8 cellular contexts compared by ENCODE assay signal in genomic region chrX:67543818-67544217, GRCh38. TPM values are rescaled to one million over a fixed set of nuclear protein-coding genes. Genes with fewer than 3 reads are reported as not detected.
DNase-seq lines count a peak whose midpoint lies in the region; ATAC-seq, FAIRE-seq and TF ChIP-seq lines count a peak whose summit lies in the region.

AR (plus strand) TSS chrX:67544021; CDS start chrX:67545147, 1,126 bp downstream.

- H3K4me2 ChIP-seq in HepG2 (ENCODE audit: low read depth, low read length) = no peak within 1 kb of the TSS

- H3K9me3 ChIP-seq in colonic mucosa (no peaks in the 10 kb centered on the region), HepG2 (ENCODE audit: low read length) (no peaks in the 10 kb centered on the region), thyroid gland (no peaks in the 10 kb centered on the region), BE2C (no peaks in the 10 kb centered on the region)

- POLR2A ChIA-PET in HepG2 (lab: Yijun Ruan, JAX) = no interaction called here

- H3K4me1 Mint-ChIP-seq in activated CD4-positive, alpha-beta T cell treated with anti-CD3 and anti-CD28 coated beads, Interleukin-2, amount 10 ng/mL, durations not matched to agents 24 days and 14 days = no peaks in the 10 kb centered on the region
- peaks cover 6% of the 10 kb centered on the region for H3K4me1 Mint-ChIP-seq in activated naive CD4-positive, alpha-beta T cell treated with anti-CD3 and anti-CD28 coated beads, Interleukin-2, amount 10 ng/mL, durations not matched to agents 7 days and 5 days

- H3K36me3 ChIP-seq in colonic mucosa = no peaks in the 10 kb centered on the region
- H3K36me3 ChIP-seq in HepG2 (replicated peaks in 1 of 2; ENCODE audit: control insufficient read depth in 1 of 2, insufficient read depth in 2 of 2, low read length in 2 of 2) = no peaks in the 10 kb centered on the region
- H3K36me3 ChIP-seq in thyroid gland = no peaks in the 10 kb centered on the region
- no peaks in the 10 kb centered on the region for H3K36me3 ChIP-seq in BE2C

- 4% methylated on average over 5 of the region's 30 CpGs for WGBS in HepG2 (ENCODE audit: low lambda C conversion rate)
- WGBS in thyroid gland, 2 donors = 0 to 1% methylated on average over 2 to 21 of the region's 30 CpGs

- H3K27ac ChIP-seq in colonic mucosa (no peak within 1 kb of the TSS), HepG2 (ENCODE audit: extremely low read length, insufficient read depth, low read length) (no peak within 1 kb of the TSS), thyroid gland (peak within 1 kb of the TSS; percentile 57 to 68 (median 65))

- no TSS peak for BruUV-seq in HepG2 (replicated peaks; lab: Mats Ljungman, UMichigan)

- intact Hi-C loops in activated CD4-positive, alpha-beta T cell treated with anti-CD3 and anti-CD28 coated beads, Interleukin-2, amount 10 ng/mL, durations not matched to agents 24 days and 14 days (cut with micrococcal nuclease) = no loop called here
- intact Hi-C loops in colonic mucosa (cut with DNase I) (no loop called here), HepG2 (cut with micrococcal nuclease; ENCODE audit: unreplicated experiment) (no loop called here), thyroid gland (cut with DNase I) (no loop called here)

- H3K27me3 Mint-ChIP-seq in activated CD4-positive, alpha-beta T cell treated with anti-CD3 and anti-CD28 coated beads, Interleukin-2, amount 10 ng/mL, durations not matched to agents 24 days and 14 days = peaks cover 37% of the 10 kb centered on the region
- H3K27me3 Mint-ChIP-seq in activated naive CD4-positive, alpha-beta T cell treated with anti-CD3 and anti-CD28 coated beads, Interleukin-2, amount 10 ng/mL, durations not matched to agents 7 days and 5 days = peaks cover 49% of the 10 kb centered on the region

- peaks cover 22% of the 10 kb centered on the region for H3K27me3 ChIP-seq in colonic mucosa
- H3K27me3 ChIP-seq in HepG2 (ENCODE audit: control insufficient read depth in 1 of 2, insufficient read depth in 2 of 2, low read length in 2 of 2) = peaks cover 2 to 24% of the 10 kb centered on the region in 2 experiments; a peak in 3 of 5 replicates
- no peaks in the 10 kb centered on the region for H3K27me3 ChIP-seq in thyroid gland
- H3K27me3 ChIP-seq in BE2C = no peaks in the 10 kb centered on the region

- ATAC-seq in HepG2 = peak; percentile 70

- H3K9me3 Mint-ChIP-seq in activated CD4-positive, alpha-beta T cell treated with anti-CD3 and anti-CD28 coated beads, Interleukin-2, amount 10 ng/mL, durations not matched to agents 24 days and 14 days = no peaks in the 10 kb centered on the region
- no peaks in the 10 kb centered on the region for H3K9me3 Mint-ChIP-seq in activated naive CD4-positive, alpha-beta T cell treated with anti-CD3 and anti-CD28 coated beads, Interleukin-2, amount 10 ng/mL, durations not matched to agents 7 days and 5 days

- H3K79me2 ChIP-seq in HepG2 (ENCODE audit: insufficient read depth, low read length) = no peaks in the 10 kb centered on the region

- peak within 1 kb of the TSS; percentile 32 for H3K4me3 Mint-ChIP-seq in activated CD4-positive, alpha-beta T cell treated with anti-CD3 and anti-CD28 coated beads, Interleukin-2, amount 10 ng/mL, durations not matched to agents 24 days and 14 days
- no peak within 1 kb of the TSS for H3K4me3 Mint-ChIP-seq in activated naive CD4-positive, alpha-beta T cell treated with anti-CD3 and anti-CD28 coated beads, Interleukin-2, amount 10 ng/mL, durations not matched to agents 7 days and 5 days

- H2AFZ ChIP-seq in HepG2 (ENCODE audit: low read length) = no peak within 1 kb of the TSS

- no peaks in the 10 kb centered on the region for H4K20me1 ChIP-seq in HepG2 (ENCODE audit: insufficient read depth, low read length)

- in situ Hi-C loops in HepG2 (cut with HindIII; ENCODE audit: extremely low pct_ligation_motif_present, low pct_unique_long_range_greater_than_20kb) = no loop called here

- no peak for FAIRE-seq in HepG2 (lab: Jason Lieb, UNC)

- H3K9ac ChIP-seq in colonic mucosa (ENCODE audit: low read depth in 2 of 2, low read length in 2 of 2) (peak within 1 kb of the TSS in 1 of 2 donors; percentile 24), HepG2 (ENCODE audit: insufficient read depth, low read depth, low read length) (no peak within 1 kb of the TSS)

- no peak for TF ChIP-seq RAD21 in HepG2 (CRISPR knock-in tag; IDR thresholded peaks at IDR 0.05)

- TF ChIP-seq EP300 in HepG2 (IDR thresholded peaks at IDR 0.05; ENCODE audit: low read depth in 2 of 2, low read length in 2 of 2) = no peak
- TF ChIP-seq EP300 in HepG2 (CRISPR knock-in tag; IDR thresholded peaks at IDR 0.05; ENCODE audit: borderline replicate concordance) = no peak

- no peak within 1 kb of the TSS for H3K27ac Mint-ChIP-seq in activated CD4-positive, alpha-beta T cell treated with anti-CD3 and anti-CD28 coated beads, Interleukin-2, amount 10 ng/mL, durations not matched to agents 24 days and 14 days
- no peak within 1 kb of the TSS for H3K27ac Mint-ChIP-seq in activated naive CD4-positive, alpha-beta T cell treated with anti-CD3 and anti-CD28 coated beads, Interleukin-2, amount 10 ng/mL, durations not matched to agents 7 days and 5 days

- no peaks in the 10 kb centered on the region for H3K36me3 Mint-ChIP-seq in activated CD4-positive, alpha-beta T cell treated with anti-CD3 and anti-CD28 coated beads, Interleukin-2, amount 10 ng/mL, durations not matched to agents 24 days and 14 days (ENCODE audit: low read depth)
- H3K36me3 Mint-ChIP-seq in activated naive CD4-positive, alpha-beta T cell treated with anti-CD3 and anti-CD28 coated beads, Interleukin-2, amount 10 ng/mL, durations not matched to agents 7 days and 5 days = no peaks in the 10 kb centered on the region

- no peak for TF ChIP-seq CTCF in colonic mucosa (IDR thresholded peaks at IDR 0.05)
- no peak for TF ChIP-seq CTCF in HepG2 (CRISPR knock-in tag; IDR thresholded peaks at IDR 0.05)
- TF ChIP-seq CTCF in thyroid gland (IDR thresholded peaks at IDR 0.05) = no peak
- TF ChIP-seq CTCF in BE2C (IDR thresholded peaks at IDR 0.05; ENCODE audit: low read depth, low read length) = no peak

- CTCF ChIA-PET in HepG2 (lab: Yijun Ruan, JAX; ENCODE audit: low intra/inter-chr PET ratio, low total read pairs) = no interaction called here
- CTCF ChIA-PET in activated naive CD4-positive, alpha-beta T cell treated with anti-CD3 and anti-CD28 coated beads, Interleukin-2, amount 10 ng/mL, durations not matched to agents 7 days and 5 days (lab: Charles Lee) = no interaction called here

- H3K4me1 ChIP-seq in colonic mucosa (no peaks in the 10 kb centered on the region), HepG2 (ENCODE audit: insufficient read depth, low read length) (no peaks in the 10 kb centered on the region), thyroid gland (no peaks in the 10 kb centered on the region), BE2C (no peaks in the 10 kb centered on the region)

- TF ChIP-seq POLR2A in HepG2 (IDR thresholded peaks at IDR 0.05; ENCODE audit: insufficient read depth in 1 of 2, low read depth in 2 of 2, low read length in 2 of 2) (no peak), thyroid gland (IDR thresholded peaks at IDR 0.05) (peak in 1 of 2 donors; percentile 70)

- H3K4me3 ChIP-seq in colonic mucosa (peak within 1 kb of the TSS; percentile 7), HepG2 (replicated peaks in 1 of 3; ENCODE audit: insufficient read depth in 1 of 3, low read depth in 2 of 3, low read length in 3 of 3) (no peak within 1 kb of the TSS), thyroid gland (replicated peaks in 1 of 3) (peak within 1 kb of the TSS in 2 of 3 donors; percentile 22 to 23), BE2C (ENCODE audit: low read depth, low read length) (no peak within 1 kb of the TSS)

- DNase-seq in activated CD4-positive, alpha-beta T cell treated with anti-CD3 and anti-CD28 coated beads, Interleukin-2, amount 10 ng/mL, durations not matched to agents 24 days and 14 days = no peak
- DNase-seq in activated CD4-positive, alpha-beta T cell treated with anti-CD3 and anti-CD28 coated beads, Interleukin-2, amount 50 U/mL, for 1 hour = no peak
- DNase-seq in colonic mucosa (peak; percentile 29), HepG2 (ENCODE audit: low spot score) (no peak), thyroid gland (peak; percentile 74 to 78), BE2C (no peak), NCI-H1436 treated with DMSO at 0.1 percent for 48 hours (lab: John Stamatoyannopoulos, UW) (no peak)
- no peak for DNase-seq in activated naive CD4-positive, alpha-beta T cell treated with anti-CD3 and anti-CD28 coated beads, Interleukin-2, amount 10 ng/mL, durations not matched to agents 7 days and 5 days

TF ChIP-seq in HepG2, 621 proteins besides CTCF, POLR2A, EP300 and RAD21 (continues in another document):
- TF ChIP-seq ZFX (CRISPR knock-in tag; IDR thresholded peaks at IDR 0.05; ENCODE audit: low read depth) = no peak

RNA-seq across cellular contexts. Expression of gene AR, which starts in this region (rescaled TPM):
- 0.05 TPM in 1 of 2 replicates, not detected in the other for total RNA-seq in activated CD4-positive, alpha-beta T cell treated with anti-CD3 and anti-CD28 coated beads, Interleukin-2, amount 10 ng/mL, durations not matched to agents 24 days and 14 days
- total RNA-seq in colonic mucosa (under 1 TPM; 0.67 to 0.98 TPM), HepG2 (2016; rRNA removed; fragmentation: Illumina TruSeq; extraction: Trizol) (not detected in 2 replicates), thyroid gland (10 to 100 TPM in 3 of 4 donors, 1 to 10 TPM in 1; 5.2 to 15.0 (median 11.6) TPM)
- not detected in 2 replicates for total RNA-seq in HepG2 (2016; cell fraction: cytosol; rRNA removed; fragmentation: Illumina TruSeq; extraction: Trizol; ENCODE audit: low read depth)
- total RNA-seq in HepG2 (2016; cell fraction: insoluble cytoplasmic fraction; rRNA removed; fragmentation: Illumina TruSeq; extraction: Trizol) = not detected in 2 replicates
- not detected in 2 replicates for total RNA-seq in HepG2 (2016; cell fraction: membrane; rRNA removed; fragmentation: Illumina TruSeq; extraction: Trizol)
- not detected in 2 replicates for total RNA-seq in HepG2 (2016; cell fraction: nucleus; rRNA removed; fragmentation: Illumina TruSeq; extraction: Trizol)
- not detected in 2 replicates for polyA plus RNA-seq in HepG2 (2011; rRNA removed)
- not detected in 2 replicates for polyA plus RNA-seq in HepG2 (2011; cell fraction: cytosol; rRNA removed)
- polyA plus RNA-seq in HepG2 (2011; cell fraction: nucleus; rRNA removed) = not detected in 2 replicates
- not detected in 2 replicates for polyA plus RNA-seq in HepG2 (2012)
- polyA plus RNA-seq in HepG2 (2016; cell fraction: cytosol; fragmentation: Illumina TruSeq; extraction: Trizol; ENCODE audit: low read depth) = not detected in 2 replicates
- polyA plus RNA-seq in HepG2 (2016; cell fraction: insoluble cytoplasmic fraction; fragmentation: Illumina TruSeq; extraction: Trizol; ENCODE audit: low read depth) = not detected in 2 replicates
- polyA plus RNA-seq in HepG2 (2016; cell fraction: membrane; fragmentation: Illumina TruSeq; extraction: Trizol; ENCODE audit: low read depth) = not detected in 2 replicates
- polyA plus RNA-seq in HepG2 (2016; cell fraction: nucleus; fragmentation: Illumina TruSeq; extraction: Trizol; ENCODE audit: insufficient read depth, low read depth) = not detected in 2 replicates
- not detected in 2 replicates for polyA minus RNA-seq in HepG2 (2011; rRNA and poly(A)+ RNA removed; ENCODE audit: low replicate concordance)
- polyA minus RNA-seq in HepG2 (2011; cell fraction: cytosol; rRNA and poly(A)+ RNA removed) = not detected in 2 replicates
- polyA minus RNA-seq in HepG2 (2011; cell fraction: nucleus; rRNA and poly(A)+ RNA removed) = not detected in 2 replicates
- polyA plus RNA-seq in BE2C (2012; ENCODE audit: insufficient read depth, insufficient read length, low read depth) = not detected

Comparison
In these comparisons a context has a peak if more than half of its experiments do, and no peak if none do; other contexts are left out.
1. Peak in DNase-seq and H3K4me3 ChIP-seq in colonic mucosa; RNA of the gene not detected or under 1 TPM.
2. Peak in ATAC-seq in HepG2; RNA of the gene not detected or under 1 TPM.
3. DNase-seq: peak in thyroid gland (2 of 2); none in activated CD4-positive, alpha-beta T cell treated with anti-CD3 and anti-CD28 coated beads, Interleukin-2, amount 10 ng/mL, durations not matched to agents 24 days and 14 days (single experiment), activated CD4-positive, alpha-beta T cell treated with anti-CD3 and anti-CD28 coated beads, Interleukin-2, amount 50 U/mL, for 1 hour (single experiment), HepG2 (single experiment), BE2C (single experiment), activated naive CD4-positive, alpha-beta T cell treated with anti-CD3 and anti-CD28 coated beads, Interleukin-2, amount 10 ng/mL, durations not matched to agents 7 days and 5 days (single experiment) and NCI-H1436 treated with DMSO at 0.1 percent for 48 hours (single experiment).
4. H3K27ac ChIP-seq: peak in thyroid gland (3 of 3); none in colonic mucosa (single experiment) and HepG2 (single experiment).
5. H3K4me3 ChIP-seq: peak in thyroid gland (2 of 3); none in HepG2 (0 of 3) and BE2C (single experiment).